6 cellular contexts compared by ENCODE assay signal in genomic region chr16:31177136-31177535, GRCh38.
DNase-seq lines count a peak whose midpoint lies in the region; ATAC-seq lines count a peak whose summit lies in the region.

No MANE protein-coding gene starts in this region.

- no peak for ATAC-seq in HG03159 (IDR thresholded peaks at IDR 0.05; ENCODE audit: unreplicated experiment)

- DNase-seq in NCI-H187 (lab: John Stamatoyannopoulos, UW) (peak; percentile 6 to 34), activated T-helper 1 cell treated with Interleukin-2 at 50 U/mL for 16 hours (ENCODE audit: low read depth) (peak; percentile 28), HCEC 1CT (no peak), DMS153 treated with DMSO at 0.1 percent for 48 hours (lab: John Stamatoyannopoulos, UW; ENCODE audit: unreplicated experiment) (no peak)
- DNase-seq in stimulated activated CD4-positive, alpha-beta T cell treated with anti-CD3 and anti-CD28 coated beads, Interleukin-2, amount 100 ng/mL, for 24 hours: peak; percentile 46 to 51

Comparison
In these comparisons a context has a peak if more than half of its experiments do, and no peak if none do; other contexts are left out.
1. DNase-seq: peak in NCI-H187 (2 of 2), activated T-helper 1 cell treated with Interleukin-2 at 50 U/mL for 16 hours (single experiment) and stimulated activated CD4-positive, alpha-beta T cell treated with anti-CD3 and anti-CD28 coated beads, Interleukin-2, amount 100 ng/mL, for 24 hours (2 of 2); none in HCEC 1CT (single experiment) and DMS153 treated with DMSO at 0.1 percent for 48 hours (single experiment).